In genomic region chr19:45848922-45849321, GRCh38 we compare ENCODE assay signal across 1 cellular context.
TF ChIP-seq lines count a peak whose summit lies in the region.

No MANE protein-coding gene starts in this region.

TF ChIP-seq in HCT116, 20 proteins besides CTCF, POLR2A, EP300 and RAD21:
- TF ChIP-seq EGR1 (IDR thresholded peaks at IDR 0.05; ENCODE audit: low read depth), result no peak
- no peak for TF ChIP-seq SRF (IDR thresholded peaks at IDR 0.05; ENCODE audit: low read depth)
- TF ChIP-seq YY1 (IDR thresholded peaks at IDR 0.05; ENCODE audit: extremely low read depth, insufficient replicate concordance, low read depth, low read length), result no peak
- TF ChIP-seq SP1 (IDR thresholded peaks at IDR 0.05; ENCODE audit: low read depth), result no peak
- TF ChIP-seq EZH2phosphoT487 (IDR thresholded peaks at IDR 0.05; ENCODE audit: borderline replicate concordance), result no peak
- no peak for TF ChIP-seq POLR2AphosphoS5 (IDR thresholded peaks at IDR 0.05; ENCODE audit: low read depth, low read length)
- no peak for TF ChIP-seq JUND (IDR thresholded peaks at IDR 0.05)
- no peak for TF ChIP-seq ZNF274 (IDR thresholded peaks at IDR 0.05; ENCODE audit: low read depth, low read length)
- TF ChIP-seq ZFX (IDR thresholded peaks at IDR 0.05), result no peak
